In the genomic region with DNA sequence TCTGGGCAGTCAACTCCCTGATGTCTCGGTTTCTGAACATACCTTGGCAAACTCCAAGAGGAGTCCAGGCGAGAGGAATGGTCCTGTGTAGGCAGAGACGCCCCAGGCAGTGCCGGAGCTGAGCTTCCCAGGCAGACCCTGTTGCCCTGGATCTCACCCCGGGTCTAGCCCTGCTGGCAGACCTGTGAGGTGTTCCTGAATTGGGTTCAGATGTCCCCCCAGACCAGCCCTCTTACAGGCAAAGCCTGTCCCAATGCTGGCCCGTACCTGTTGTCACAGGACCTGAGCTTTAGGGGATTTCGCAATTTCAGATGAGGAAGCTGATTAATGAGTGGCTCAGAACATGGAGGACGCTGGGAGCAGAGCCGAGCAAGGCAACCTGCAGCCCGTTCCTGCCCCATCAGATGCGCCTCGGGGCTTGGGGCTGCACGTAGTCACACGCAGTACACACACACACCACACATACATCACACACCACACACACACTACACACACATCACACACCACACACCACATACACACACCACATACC, we compare ENCODE assay signal across 8 cellular contexts. TPM values are rescaled to one million over a fixed set of nuclear protein-coding genes. Genes with fewer than 3 reads are reported as not detected.
DNase-seq lines count a peak whose midpoint lies in the region; FAIRE-seq and TF ChIP-seq lines count a peak whose summit lies in the region.

No MANE protein-coding gene starts in this region.

- no peak overlapping the region for H3K27ac ChIP-seq in brain microvascular endothelial cell

- DNase-seq in NCI-H2171 treated with DMSO at 0.1 percent for 48 hours (lab: John Stamatoyannopoulos, UW) (peak; percentile 11), NCI-H2171 (lab: John Stamatoyannopoulos, UW) (no peak), T-helper 9 cell (peak; percentile 33), bronchial epithelial cell (ENCODE audit: low read depth) (peak; percentile 93), renal cortical epithelial cell (ENCODE audit: low read depth) (peak; percentile 90), brain microvascular endothelial cell (no peak), D341Med (ENCODE audit: low spot score) (no peak), OCI-M2 (lab: John Stamatoyannopoulos, UW; ENCODE audit: unreplicated experiment) (no peak)

- FAIRE-seq in bronchial epithelial cell (lab: Jason Lieb, UNC) = no peak

- in situ Hi-C loops in brain microvascular endothelial cell (cut with HindIII; ENCODE audit: low pct_ligation_motif_present, low sequenced_read_pairs) = no loop called here

- H3K27me3 ChIP-seq in bronchial epithelial cell (ENCODE audit: control insufficient read depth, insufficient read depth, low read length) (peaks cover 2% of the 10 kb centered on the region), brain microvascular endothelial cell (replicated peaks) (peaks cover 6% of the 10 kb centered on the region)

- no peak for TF ChIP-seq CTCF in bronchial epithelial cell (IDR thresholded peaks at IDR 0.05; ENCODE audit: insufficient read depth, low read length, severe bottlenecking)
- no peak for TF ChIP-seq CTCF in brain microvascular endothelial cell (IDR thresholded peaks at IDR 0.05; ENCODE audit: low read depth, low read length, missing control alignments)

- no peaks in the 10 kb centered on the region for H3K36me3 ChIP-seq in bronchial epithelial cell (ENCODE audit: control insufficient read depth, insufficient read depth, low read length)
- no peaks in the 10 kb centered on the region for H3K36me3 ChIP-seq in brain microvascular endothelial cell (replicated peaks)

- H3K4me3 ChIP-seq in bronchial epithelial cell (ENCODE audit: low read depth, low read length) = no peak overlapping the region
- no peak overlapping the region for H3K4me3 ChIP-seq in brain microvascular endothelial cell (ENCODE audit: low read depth, low read length)

RNA-seq across cellular contexts. Expression of a gene that starts 38.5 kb away (rescaled TPM):
- total RNA-seq in bronchial epithelial cell = 1.6 and 1.9 TPM in 2 replicates
- total RNA-seq in renal cortical epithelial cell = 3.0 and 5.0 TPM in 2 replicates

Comparison
In these comparisons a context has a peak if more than half of its experiments do, and no peak if none do; other contexts are left out.
1. DNase-seq: peak in NCI-H2171 treated with DMSO at 0.1 percent for 48 hours (single experiment), T-helper 9 cell (single experiment), bronchial epithelial cell (single experiment) and renal cortical epithelial cell (single experiment); none in NCI-H2171 (single experiment), brain microvascular endothelial cell (single experiment), D341Med (single experiment) and OCI-M2 (single experiment).